In the genomic region with DNA sequence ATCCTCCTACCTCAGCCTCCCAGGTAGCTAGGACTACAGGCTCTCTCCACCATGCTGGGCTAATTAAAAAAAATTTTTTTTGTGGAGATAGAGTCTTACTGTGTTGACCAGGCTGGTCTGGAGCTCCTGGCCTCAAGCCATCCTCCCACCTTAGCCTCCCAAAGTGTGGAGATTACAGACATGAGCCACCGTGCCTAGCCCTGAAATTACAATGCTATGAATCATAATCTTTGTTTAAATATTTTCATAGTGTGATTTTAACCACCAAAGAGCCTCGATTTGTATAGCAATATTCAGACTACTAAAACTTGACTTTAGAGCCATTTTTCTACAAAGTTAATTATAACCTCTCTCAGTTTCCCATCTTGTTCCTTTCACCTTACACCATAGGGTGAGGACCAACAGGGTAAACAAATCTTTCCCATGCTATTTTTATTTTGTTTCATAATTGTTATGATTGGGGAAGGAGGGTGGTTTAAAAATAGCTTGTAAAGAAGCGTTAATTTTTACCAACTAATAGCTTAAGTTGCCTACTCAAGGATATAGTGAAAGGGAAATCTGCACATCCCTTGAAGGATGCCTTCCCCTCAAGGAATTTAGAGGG, we compare ENCODE assay signal across 12 cellular contexts. TPM values are rescaled to one million over a fixed set of nuclear protein-coding genes. Genes with fewer than 3 reads are reported as not detected.
DNase-seq lines count a peak whose midpoint lies in the region; ATAC-seq, FAIRE-seq and TF ChIP-seq lines count a peak whose summit lies in the region.
"Had no signal": no experiment of that assay in that cellular context is flagged by ENCODE, and none has a peak within 500 bp of the region (broad histone marks: within the 10 kb centered on the region; RNA-seq: fewer than 3 reads in every experiment).

No MANE protein-coding gene starts in this region.

- H3K9ac ChIP-seq in fibroblast of lung (ENCODE audit: insufficient read depth, low read length), result no peak overlapping the region

- no peak overlapping the region for H2AFZ ChIP-seq in fibroblast of lung (ENCODE audit: low read length)

- peaks cover 50% of the 10 kb centered on the region for H3K4me1 ChIP-seq in left ventricle myocardium inferior
- H3K4me1 ChIP-seq in fibroblast of lung (ENCODE audit: control insufficient read depth, extremely low read depth, insufficient read depth, low read length), result peaks cover 7% of the 10 kb centered on the region
- H3K4me1 ChIP-seq in thoracic aorta (ENCODE audit: control insufficient read depth in 1 of 2, low read depth in 2 of 2), result peaks cover 10 to 13% of the 10 kb centered on the region in 2 donors

- intact Hi-C loops in left ventricle myocardium inferior (cut with micrococcal nuclease), result no loop called here
- intact Hi-C loops in cardiac septum (cut with DNase I), result no loop called here

- TF ChIP-seq CTCF in left ventricle myocardium inferior (IDR thresholded peaks at IDR 0.05; ENCODE audit: borderline replicate concordance) (no peak), fibroblast of lung (conservative IDR thresholded peaks at IDR 0.05 in 1 of 2, IDR thresholded peaks at IDR 0.05 in 1 of 2; ENCODE audit: low read depth in 1 of 2, low read length in 2 of 2) (no peak), thoracic aorta (IDR thresholded peaks at IDR 0.05) (no peak)

- H4K20me1 ChIP-seq in fibroblast of lung (ENCODE audit: control insufficient read depth, extremely low read depth, insufficient read depth, low read length), result no peaks in the 10 kb centered on the region

- no peak for DNase-seq in left ventricle myocardium inferior
- no peak for DNase-seq in cardiac septum (ENCODE audit: low spot score)
- peak; percentile 70 for DNase-seq in RCC 7860 (ENCODE audit: low spot score)
- DNase-seq in fibroblast of lung (ENCODE audit: low read depth in 2 of 2), result peak; percentile 21 to 79
- no peak for DNase-seq in thoracic aorta (ENCODE audit: low spot score)
- DNase-seq in NCI-H2029 (lab: John Stamatoyannopoulos, UW), result no peak
- DNase-seq in caudate nucleus (lab: John Stamatoyannopoulos, UW), result no peak
- DNase-seq: activated naive CD4-positive, alpha-beta T cell treated with Interleukin-2 at 50 U/mL for 16 hours; NCI-H1048; NK-92 treated with Interleukin-12 subunit alpha and Interleukin-12 subunit beta, amount 100 ng/mL, for 24 hours had no signal

- peaks cover 63% of the 10 kb centered on the region for H3K79me2 ChIP-seq in fibroblast of lung (ENCODE audit: control insufficient read depth, insufficient read depth, low read length)

- no peak for ATAC-seq in thoracic aorta (ENCODE audit: insufficient number of reproducible peaks, low FRiP score, low read depth)
- no peak for ATAC-seq in HG03354 (IDR thresholded peaks at IDR 0.05; ENCODE audit: poor library complexity, severe bottlenecking, unreplicated experiment)

- H3K9me3 ChIP-seq in left ventricle myocardium inferior (replicated peaks) (peaks cover 5% of the 10 kb centered on the region), fibroblast of lung (ENCODE audit: control insufficient read depth, insufficient read depth, low read depth, low read length) (no peaks in the 10 kb centered on the region), thoracic aorta (no peaks in the 10 kb centered on the region)
- H3K9me3 ChIP-seq: esophagus muscularis mucosa had no signal

- no peak overlapping the region for H3K4me3 ChIP-seq in left ventricle myocardium inferior
- H3K4me3 ChIP-seq in fibroblast of lung (replicated peaks in 1 of 4; ENCODE audit: control extremely low read depth in 1 of 4, insufficient read depth in 1 of 4, low read depth in 3 of 4, low read length in 4 of 4), result no peak overlapping the region
- no peak overlapping the region for H3K4me3 ChIP-seq in thoracic aorta
- H3K4me3 ChIP-seq: esophagus muscularis mucosa had no signal

- H3K36me3 ChIP-seq in left ventricle myocardium inferior (no peaks in the 10 kb centered on the region), fibroblast of lung (ENCODE audit: control insufficient read depth, insufficient read depth, low read length) (no peaks in the 10 kb centered on the region), thoracic aorta (no peaks in the 10 kb centered on the region)

- peak; percentile 92 for FAIRE-seq in RCC 7860 (lab: Jason Lieb, UNC)

- H3K27me3 ChIP-seq in left ventricle myocardium inferior (ENCODE audit: low read depth), result no peaks in the 10 kb centered on the region
- H3K27me3 ChIP-seq in fibroblast of lung (ENCODE audit: control insufficient read depth, insufficient read depth, low read length), result no peaks in the 10 kb centered on the region
- no peaks in the 10 kb centered on the region for H3K27me3 ChIP-seq in thoracic aorta (replicated peaks; ENCODE audit: insufficient read depth)
- H3K27me3 ChIP-seq: esophagus muscularis mucosa had no signal

- peak overlapping the region; percentile 5 for H3K27ac ChIP-seq in left ventricle myocardium inferior (replicated peaks)
- H3K27ac ChIP-seq in fibroblast of lung (ENCODE audit: insufficient read depth, low read length), result peak overlapping the region; percentile 31
- peak overlapping the region; percentile 8 to 12 for H3K27ac ChIP-seq in thoracic aorta
- no peak overlapping the region for H3K27ac ChIP-seq in caudate nucleus (ENCODE audit: low read depth, low read length)

- peak overlapping the region; percentile 54 for H3K4me2 ChIP-seq in fibroblast of lung (ENCODE audit: extremely low read depth, insufficient read depth, low read length)

RNA-seq across cellular contexts. Expression of a gene that starts 32.7 kb away (rescaled TPM):
- 110 TPM for total RNA-seq in left ventricle myocardium inferior
- 124 TPM for total RNA-seq in cardiac septum
- total RNA-seq in fibroblast of lung, result 49.1 and 62.9 TPM in 2 replicates
- 52.9 and 56.5 TPM in 2 replicates for polyA plus RNA-seq in fibroblast of lung
- 149 and 167 TPM in 2 replicates for polyA plus RNA-seq in fibroblast of lung (2012)
- polyA minus RNA-seq in fibroblast of lung (ENCODE audit: low replicate concordance), result 7.2 and 10.6 TPM in 2 replicates
- total RNA-seq in thoracic aorta, result 10 to 100 TPM; 51.9 to 66.7 TPM

RNA-seq across cellular contexts. Expression of a gene that starts 54.3 kb away (rescaled TPM):
- total RNA-seq in left ventricle myocardium inferior, result 56.9 TPM
- 49.3 TPM for total RNA-seq in cardiac septum
- 29.0 and 43.9 TPM in 2 replicates for total RNA-seq in fibroblast of lung
- 15.8 and 18.6 TPM in 2 replicates for polyA plus RNA-seq in fibroblast of lung
- 17.6 and 19.7 TPM in 2 replicates for polyA plus RNA-seq in fibroblast of lung (2012)
- 8.7 and 22.1 TPM in 2 replicates for polyA minus RNA-seq in fibroblast of lung (ENCODE audit: low replicate concordance)
- total RNA-seq in thoracic aorta, result 10 to 100 TPM; 58.5 to 62.5 TPM

Comparison
In these comparisons a context has a peak if more than half of its experiments do, and no peak if none do; other contexts are left out.
1. DNase-seq: peak in RCC 7860 (single experiment) and fibroblast of lung (2 of 2); none in left ventricle myocardium inferior (single experiment), cardiac septum (single experiment), thoracic aorta (single experiment), NCI-H2029 (single experiment) and caudate nucleus (0 of 61).